ENCODE assay signal across 10 cellular contexts in the genomic region with DNA sequence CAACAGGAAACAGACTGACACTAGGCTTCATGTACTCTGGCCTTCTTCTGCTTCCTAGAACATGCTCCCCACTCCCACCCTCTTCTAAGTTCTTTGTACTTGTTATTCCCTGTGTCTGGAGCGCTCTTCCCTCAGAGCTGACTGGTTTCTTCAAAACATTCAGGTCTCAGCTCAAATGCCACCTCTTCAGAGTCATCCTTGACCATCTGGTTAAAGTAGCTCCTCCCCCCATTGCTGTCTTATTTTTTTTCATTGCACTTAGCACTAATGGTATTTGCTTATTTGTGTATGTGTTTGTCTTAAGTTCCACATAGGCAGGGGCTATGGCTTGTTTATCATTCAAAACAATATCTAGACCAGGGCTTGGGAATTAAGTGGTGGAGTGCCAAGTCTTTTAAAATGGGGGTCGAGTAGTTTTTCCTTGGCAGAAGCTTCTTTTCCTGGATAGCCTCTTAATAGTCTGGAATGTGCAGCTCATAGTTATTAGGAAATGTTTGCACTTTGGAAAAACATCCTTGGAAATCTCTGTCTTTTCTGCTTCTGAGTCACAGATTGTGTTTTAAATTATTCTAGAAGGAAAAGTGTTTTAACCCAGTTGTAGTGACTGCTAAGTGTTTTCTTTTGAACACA. TPM values are rescaled to one million over a fixed set of nuclear protein-coding genes. Genes with fewer than 3 reads are reported as not detected.
A peak's percentile ranks its signal among the peaks of the same experiment; 100 is the strongest.
DNase-seq lines count a peak whose midpoint lies in the region; ATAC-seq, FAIRE-seq and TF ChIP-seq lines count a peak whose summit lies in the region.
"Had no signal": no experiment of that assay in that cellular context is flagged by ENCODE, and none has a peak within 500 bp of the region (broad histone marks: within the 10 kb centered on the region; RNA-seq: fewer than 3 reads in every experiment).

No MANE protein-coding gene starts in this region.

- no peak for TF ChIP-seq POLR2A in endothelial cell of umbilical vein (IDR thresholded peaks at IDR 0.05; ENCODE audit: low read depth, low read length)

- H2AFZ ChIP-seq in endothelial cell of umbilical vein (ENCODE audit: low read depth, low read length) = no peak overlapping the region

- H3K9me3 Mint-ChIP-seq in CD8-positive, alpha-beta T cell = no peaks in the 10 kb centered on the region
- no peaks in the 10 kb centered on the region for H3K9me3 Mint-ChIP-seq in neural crest cell
- no peaks in the 10 kb centered on the region for H3K9me3 Mint-ChIP-seq in activated CD4-positive, alpha-beta T cell treated with anti-CD3 and anti-CD28 coated beads for 36 hours (ENCODE audit: low read depth)

- ATAC-seq in CD8-positive, alpha-beta T cell = no peak
- ATAC-seq in activated CD4-positive, alpha-beta T cell treated with anti-CD3 and anti-CD28 coated beads for 36 hours = no peak
- ATAC-seq in HG02852 (IDR thresholded peaks at IDR 0.05; ENCODE audit: unreplicated experiment) (no peak), GM18873 (IDR thresholded peaks at IDR 0.05; ENCODE audit: low FRiP score, unreplicated experiment) (no peak), left lobe of liver (no peak)
- ATAC-seq: body of pancreas had no signal

- peak; percentile 62 for FAIRE-seq in endothelial cell of umbilical vein (lab: Jason Lieb, UNC)

- no peaks in the 10 kb centered on the region for H3K9me3 ChIP-seq in CD8-positive, alpha-beta T cell (ENCODE audit: low read length)
- no peaks in the 10 kb centered on the region for H3K9me3 ChIP-seq in endothelial cell of umbilical vein (replicated peaks; ENCODE audit: control insufficient read depth, insufficient read depth, low read length)
- H3K9me3 ChIP-seq: body of pancreas had no signal

- no peaks in the 10 kb centered on the region for H3K27me3 Mint-ChIP-seq in CD8-positive, alpha-beta T cell (ENCODE audit: low read depth)
- H3K27me3 Mint-ChIP-seq in neural crest cell (ENCODE audit: low read depth) = no peaks in the 10 kb centered on the region
- H3K27me3 Mint-ChIP-seq in activated CD4-positive, alpha-beta T cell treated with anti-CD3 and anti-CD28 coated beads for 36 hours = no peaks in the 10 kb centered on the region

- no peak overlapping the region for H3K4me3 ChIP-seq in CD8-positive, alpha-beta T cell (ENCODE audit: low read depth, low read length)
- H3K4me3 ChIP-seq in endothelial cell of umbilical vein (replicated peaks in 1 of 3; ENCODE audit: insufficient read depth in 1 of 3, low read depth in 1 of 3, low read length in 3 of 3) = no peak overlapping the region
- H3K4me3 ChIP-seq: body of pancreas had no signal

- H3K4me3 Mint-ChIP-seq in CD8-positive, alpha-beta T cell = no peak overlapping the region
- no peak overlapping the region for H3K4me3 Mint-ChIP-seq in neural crest cell
- H3K4me3 Mint-ChIP-seq in activated CD4-positive, alpha-beta T cell treated with anti-CD3 and anti-CD28 coated beads for 36 hours = no peak overlapping the region

- H3K9ac ChIP-seq in endothelial cell of umbilical vein (replicated peaks; ENCODE audit: extremely low read depth, insufficient read depth, low read length) = no peak overlapping the region

- DNase-seq in CD8-positive, alpha-beta T cell = no peak
- DNase-seq in NCI-H446 treated with DMSO at 0.1 percent for 48 hours (lab: John Stamatoyannopoulos, UW) (peak; percentile 50), endothelial cell of umbilical vein (ENCODE audit: low read depth, low spot score) (peak; percentile 87), neural crest cell (ENCODE audit: low read depth, low spot score) (no peak), left lobe of liver (ENCODE audit: low spot score) (no peak)
- no peak for DNase-seq in activated CD4-positive, alpha-beta T cell treated with anti-CD3 and anti-CD28 coated beads for 36 hours
- DNase-seq: body of pancreas, DND-41 had no signal

- peaks cover 13% of the 10 kb centered on the region for H4K20me1 ChIP-seq in endothelial cell of umbilical vein (replicated peaks; ENCODE audit: control insufficient read depth, extremely low read depth, insufficient read depth, low read length)

- H3K27ac Mint-ChIP-seq in CD8-positive, alpha-beta T cell = peak overlapping the region; percentile 34
- H3K27ac Mint-ChIP-seq in neural crest cell (ENCODE audit: unreplicated experiment) = peak overlapping the region; percentile 78
- no peak overlapping the region for H3K27ac Mint-ChIP-seq in activated CD4-positive, alpha-beta T cell treated with anti-CD3 and anti-CD28 coated beads for 36 hours

- CTCF ChIA-PET in CD8-positive, alpha-beta T cell (lab: Charles Lee) = no interaction called here
- CTCF ChIA-PET in endothelial cell of umbilical vein (lab: Charles Lee) = interaction anchor here (0.6 to 1.9 kb wide), 5 partner anchors 17 to 103 kb away, joined by 3 to 23 read pairs (median 5); no protein-coding TSS in a partner anchor
- CTCF ChIA-PET in activated CD4-positive, alpha-beta T cell treated with anti-CD3 and anti-CD28 coated beads for 36 hours (lab: Charles Lee) = no interaction called here

- peaks cover 87% of the 10 kb centered on the region for H3K79me2 ChIP-seq in endothelial cell of umbilical vein (ENCODE audit: control insufficient read depth, insufficient read depth, low read length)

- no TSS peak for BruUV-seq in endothelial cell of umbilical vein (replicated peaks; lab: Mats Ljungman, UMichigan)

- H3K4me1 ChIP-seq in CD8-positive, alpha-beta T cell (ENCODE audit: insufficient read depth, low read length) = peaks cover 6% of the 10 kb centered on the region
- H3K4me1 ChIP-seq in endothelial cell of umbilical vein (ENCODE audit: control insufficient read depth, extremely low read depth, insufficient read depth, low read length) = peaks cover 62% of the 10 kb centered on the region

- POLR2A ChIA-PET in CD8-positive, alpha-beta T cell (lab: Charles Lee) = no interaction called here
- POLR2A ChIA-PET in endothelial cell of umbilical vein (lab: Charles Lee) = interaction anchor here (0.7 to 1.2 kb wide), 3 partner anchors 14 to 103 kb away, joined by 3 read pairs; no protein-coding TSS in a partner anchor
- POLR2A ChIA-PET in activated CD4-positive, alpha-beta T cell treated with anti-CD3 and anti-CD28 coated beads for 36 hours (lab: Charles Lee) = no interaction called here

- dilution Hi-C loops in endothelial cell of umbilical vein (cut with MboI; ENCODE audit: extremely low pct_ligation_motif_present, low sequenced_read_pairs) = no loop called here

- no peak overlapping the region for H3K27ac ChIP-seq in CD8-positive, alpha-beta T cell (ENCODE audit: low read depth, low read length)
- peak overlapping the region; percentile 28 for H3K27ac ChIP-seq in endothelial cell of umbilical vein (ENCODE audit: insufficient read depth, low read depth, low read length)

- peak overlapping the region; percentile 71 for H3K4me2 ChIP-seq in endothelial cell of umbilical vein (ENCODE audit: insufficient read depth, low read length)

- no peaks in the 10 kb centered on the region for H3K9me1 ChIP-seq in endothelial cell of umbilical vein (replicated peaks; ENCODE audit: control insufficient read depth, extremely low read depth, insufficient read depth, low read length)

- peaks cover 52% of the 10 kb centered on the region for H3K4me1 Mint-ChIP-seq in CD8-positive, alpha-beta T cell (ENCODE audit: low read depth)
- peaks cover 16% of the 10 kb centered on the region for H3K4me1 Mint-ChIP-seq in neural crest cell
- H3K4me1 Mint-ChIP-seq in activated CD4-positive, alpha-beta T cell treated with anti-CD3 and anti-CD28 coated beads for 36 hours = peaks cover 52% of the 10 kb centered on the region

- peaks cover 19% of the 10 kb centered on the region for H3K36me3 Mint-ChIP-seq in CD8-positive, alpha-beta T cell
- no peaks in the 10 kb centered on the region for H3K36me3 Mint-ChIP-seq in neural crest cell (ENCODE audit: low read depth)
- H3K36me3 Mint-ChIP-seq in activated CD4-positive, alpha-beta T cell treated with anti-CD3 and anti-CD28 coated beads for 36 hours (ENCODE audit: low read depth) = peaks cover 17% of the 10 kb centered on the region

- no peaks in the 10 kb centered on the region for H3K36me3 ChIP-seq in CD8-positive, alpha-beta T cell (ENCODE audit: insufficient read depth, low read length)
- H3K36me3 ChIP-seq in endothelial cell of umbilical vein (ENCODE audit: control insufficient read depth in 2 of 2, extremely low read depth in 1 of 2, insufficient read depth in 2 of 2, low read length in 2 of 2) = peaks cover 5 to 9% of the 10 kb centered on the region in 2 experiments

- TF ChIP-seq CTCF in CD8-positive, alpha-beta T cell (IDR thresholded peaks at IDR 0.05) = no peak
- no peak for TF ChIP-seq CTCF in endothelial cell of umbilical vein (IDR thresholded peaks at IDR 0.05; ENCODE audit: extremely low read depth in 1 of 2, insufficient read depth in 1 of 2, low read depth in 1 of 2, low read length in 2 of 2)
- no peak for TF ChIP-seq CTCF in neural crest cell (conservative IDR thresholded peaks at IDR 0.05)

- intact Hi-C loops in CD8-positive, alpha-beta T cell (cut with DNase I, micrococcal nuclease) = no loop called here
- intact Hi-C loops in endothelial cell of umbilical vein (cut with micrococcal nuclease) = loop anchor here (2.0 kb wide), 1 partner anchor 95 kb away; no protein-coding TSS in a partner anchor
- intact Hi-C loops in activated CD4-positive, alpha-beta T cell treated with anti-CD3 and anti-CD28 coated beads for 36 hours (cut with DNase I, micrococcal nuclease) = no loop called here

- H3K27me3 ChIP-seq in CD8-positive, alpha-beta T cell (ENCODE audit: insufficient read depth, low read length) = no peaks in the 10 kb centered on the region
- H3K27me3 ChIP-seq in endothelial cell of umbilical vein (ENCODE audit: control insufficient read depth in 2 of 2, insufficient read depth in 2 of 2, low read length in 2 of 2) = no peaks in the 10 kb centered on the region
- H3K27me3 ChIP-seq: body of pancreas had no signal

TF ChIP-seq in endothelial cell of umbilical vein, 7 proteins besides CTCF, POLR2A, EP300 and RAD21:
- no peak for TF ChIP-seq MYC (IDR thresholded peaks at IDR 0.05; ENCODE audit: low read depth, low read length)
- peak; percentile 8 for TF ChIP-seq GATA2 (IDR thresholded peaks at IDR 0.05; ENCODE audit: insufficient read depth, insufficient read length, low read depth, low read length)

RNA-seq across cellular contexts. Expression of gene RALA, which starts 60.0 kb away (rescaled TPM):
- 10 to 100 TPM; 35.5 to 37.5 TPM for total RNA-seq in CD8-positive, alpha-beta T cell
- 181 and 191 TPM in 2 replicates for total RNA-seq in endothelial cell of umbilical vein
- polyA plus RNA-seq in endothelial cell of umbilical vein = 81.8 and 91.1 TPM in 2 replicates
- polyA plus RNA-seq in endothelial cell of umbilical vein (2011; cell fraction: cytosol; rRNA removed) = 88.8 and 97.8 TPM in 2 replicates
- polyA plus RNA-seq in endothelial cell of umbilical vein (2011; cell fraction: nucleus; rRNA removed) = 67.4 and 76.6 TPM in 2 replicates
- 171 and 184 TPM in 2 replicates for polyA plus RNA-seq in endothelial cell of umbilical vein (2012)
- 195 and 198 TPM in 2 replicates for polyA minus RNA-seq in endothelial cell of umbilical vein
- 25.4 TPM for polyA minus RNA-seq in endothelial cell of umbilical vein (2011; cell fraction: cytosol; rRNA and poly(A)+ RNA removed)
- 138 and 223 TPM in 2 replicates for polyA minus RNA-seq in endothelial cell of umbilical vein (2011; cell fraction: nucleus; rRNA and poly(A)+ RNA removed)
- total RNA-seq in neural crest cell = 39.2 and 39.5 TPM in 2 replicates
- 10 to 100 TPM; 30.7 to 33.7 TPM for total RNA-seq in activated CD4-positive, alpha-beta T cell treated with anti-CD3 and anti-CD28 coated beads for 36 hours
- total RNA-seq in left lobe of liver = 7.8 TPM

Comparison
In these comparisons a context has a peak if more than half of its experiments do, and no peak if none do; other contexts are left out.
1. DNase-seq: peak in NCI-H446 treated with DMSO at 0.1 percent for 48 hours (single experiment) and endothelial cell of umbilical vein (single experiment); none in CD8-positive, alpha-beta T cell (0 of 7), neural crest cell (single experiment), activated CD4-positive, alpha-beta T cell treated with anti-CD3 and anti-CD28 coated beads for 36 hours (single experiment) and left lobe of liver (single experiment).